ENCODE assay signal across 21 cellular contexts in genomic region chr11:64655901-64656601, GRCh38.
DNase-seq lines count a peak whose midpoint lies in the region; ATAC-seq and TF ChIP-seq lines count a peak whose summit lies in the region.
"Had no signal": no experiment of that assay in that cellular context is flagged by ENCODE, and none has a peak within 500 bp of the region (broad histone marks: within the 10 kb centered on the region; RNA-seq: fewer than 3 reads in every experiment).

No MANE protein-coding gene starts in this region.

- 43% methylated on average over 5 of the region's 8 CpGs for WGBS in right lobe of liver (ENCODE audit: insufficient coverage, low coverage, low lambda C conversion rate, missing lambda C conversion rate)

- no peaks in the 10 kb centered on the region for H3K36me3 ChIP-seq in right lobe of liver
- H3K36me3 ChIP-seq: brain microvascular endothelial cell, esophagus squamous epithelium, tibial nerve had no signal

- peaks cover 0 to 41% (median 4%) of the 10 kb centered on the region in 4 donors for H3K4me1 ChIP-seq in right lobe of liver

- no peak overlapping the region for H3K4me3 Mint-ChIP-seq in dendritic cell treated with granulocyte-macrophage colony-stimulating factor and Interleukin-4, amounts not matched to agents 40 ng/mL and 50 ng/mL, for 4 days
- no peak overlapping the region for H3K4me3 Mint-ChIP-seq in activated CD4-positive, alpha-beta memory T cell treated with anti-CD3 and anti-CD28 coated beads, Interleukin-2, amount 10 ng/mL, durations not matched to agents 7 days and 5 days
- H3K4me3 Mint-ChIP-seq: activated naive CD8-positive, alpha-beta T cell treated with anti-CD3 and anti-CD28 coated beads, Interleukin-2, amount 10 ng/mL, durations not matched to agents 7 days and 5 days; nephron; T-cell had no signal

- POLR2A ChIA-PET in activated CD4-positive, alpha-beta memory T cell treated with anti-CD3 and anti-CD28 coated beads, Interleukin-2, amount 10 ng/mL, durations not matched to agents 7 days and 5 days (lab: Charles Lee), result no interaction called here

- H3K27me3 Mint-ChIP-seq in dendritic cell treated with granulocyte-macrophage colony-stimulating factor and Interleukin-4, amounts not matched to agents 40 ng/mL and 50 ng/mL, for 4 days, result no peaks in the 10 kb centered on the region
- H3K27me3 Mint-ChIP-seq in activated CD4-positive, alpha-beta memory T cell treated with anti-CD3 and anti-CD28 coated beads, Interleukin-2, amount 10 ng/mL, durations not matched to agents 7 days and 5 days, result no peaks in the 10 kb centered on the region

- H3K36me3 Mint-ChIP-seq in dendritic cell treated with granulocyte-macrophage colony-stimulating factor and Interleukin-4, amounts not matched to agents 40 ng/mL and 50 ng/mL, for 4 days (ENCODE audit: low read depth), result no peaks in the 10 kb centered on the region
- H3K36me3 Mint-ChIP-seq in activated CD4-positive, alpha-beta memory T cell treated with anti-CD3 and anti-CD28 coated beads, Interleukin-2, amount 10 ng/mL, durations not matched to agents 7 days and 5 days (ENCODE audit: low read depth), result no peaks in the 10 kb centered on the region
- H3K36me3 Mint-ChIP-seq: activated naive CD8-positive, alpha-beta T cell treated with anti-CD3 and anti-CD28 coated beads, Interleukin-2, amount 10 ng/mL, durations not matched to agents 7 days and 5 days; T-cell had no signal

- TF ChIP-seq CTCF in AG10803 (conservative IDR thresholded peaks at IDR 0.05; ENCODE audit: low read length) (no peak), right lobe of liver (IDR thresholded peaks at IDR 0.05) (no peak)

- peak in 3 of 4 donors; percentile 8 to 65 (median 60) for ATAC-seq in right lobe of liver
- ATAC-seq: T-cell had no signal

- peaks cover 66% of the 10 kb centered on the region for H3K4me1 Mint-ChIP-seq in dendritic cell treated with granulocyte-macrophage colony-stimulating factor and Interleukin-4, amounts not matched to agents 40 ng/mL and 50 ng/mL, for 4 days (ENCODE audit: low read depth)
- peaks cover 6% of the 10 kb centered on the region for H3K4me1 Mint-ChIP-seq in activated CD4-positive, alpha-beta memory T cell treated with anti-CD3 and anti-CD28 coated beads, Interleukin-2, amount 10 ng/mL, durations not matched to agents 7 days and 5 days

- H3K27me3 ChIP-seq in right lobe of liver, result no peaks in the 10 kb centered on the region
- H3K27me3 ChIP-seq: brain microvascular endothelial cell, tibial nerve had no signal

- H3K4me3 ChIP-seq in AG10803 (ENCODE audit: low read length) (no peak overlapping the region), right lobe of liver (no peak overlapping the region)
- H3K4me3 ChIP-seq: esophagus squamous epithelium, tibial nerve had no signal

- DNase-seq in AG10803 (ENCODE audit: low read depth) (peak; percentile 69), LHCN-M2 (ENCODE audit: low read depth) (peak; percentile 44), right lobe of liver (no peak), SKM-1 treated with dmso at 0.1 percent for 144 hours (lab: John Stamatoyannopoulos, UW; ENCODE audit: unreplicated experiment) (no peak), mesenteric fat pad (ENCODE audit: low spot score) (no peak), retina (no peak)
- no peak for DNase-seq in activated CD4-positive, alpha-beta memory T cell treated with anti-CD3 and anti-CD28 coated beads, Interleukin-2, amount 10 ng/mL, durations not matched to agents 7 days and 5 days
- DNase-seq: activated CD8-positive, alpha-beta memory T cell treated with anti-CD3 and anti-CD28 coated beads for 24 hours; activated naive CD8-positive, alpha-beta T cell treated with anti-CD3 and anti-CD28 coated beads, Interleukin-2, amount 10 ng/mL, durations not matched to agents 7 days and 5 days; brain microvascular endothelial cell; esophagus squamous epithelium; hippocampal formation; NCI-H2029; NCI-H446 treated with DMSO at 0.1 percent for 48 hours; Right ventricle myocardium superior; stimulated activated CD4-positive, alpha-beta T cell treated with anti-CD3 and anti-CD28 coated beads, Interleukin-15, amount 100 ng/mL, for 24 hours; stimulated activated naive CD4-positive, alpha-beta T cell; T-cell had no signal

- intact Hi-C loops in dendritic cell treated with granulocyte-macrophage colony-stimulating factor and Interleukin-4, amounts not matched to agents 40 ng/mL and 50 ng/mL, for 4 days (cut with micrococcal nuclease), result loop anchor here (10.0 kb wide), 1 partner anchor 301 kb away; the partner anchor contains the start of gene RPS6KA4
- intact Hi-C loops in right lobe of liver (cut with DNase I), result no loop called here

- H3K9me3 Mint-ChIP-seq in dendritic cell treated with granulocyte-macrophage colony-stimulating factor and Interleukin-4, amounts not matched to agents 40 ng/mL and 50 ng/mL, for 4 days, result no peaks in the 10 kb centered on the region
- H3K9me3 Mint-ChIP-seq in activated CD4-positive, alpha-beta memory T cell treated with anti-CD3 and anti-CD28 coated beads, Interleukin-2, amount 10 ng/mL, durations not matched to agents 7 days and 5 days, result no peaks in the 10 kb centered on the region
- H3K9me3 Mint-ChIP-seq: activated naive CD8-positive, alpha-beta T cell treated with anti-CD3 and anti-CD28 coated beads, Interleukin-2, amount 10 ng/mL, durations not matched to agents 7 days and 5 days; nephron; T-cell had no signal

- H3K27ac Mint-ChIP-seq in dendritic cell treated with granulocyte-macrophage colony-stimulating factor and Interleukin-4, amounts not matched to agents 40 ng/mL and 50 ng/mL, for 4 days, result peak overlapping the region; percentile 5
- no peak overlapping the region for H3K27ac Mint-ChIP-seq in activated CD4-positive, alpha-beta memory T cell treated with anti-CD3 and anti-CD28 coated beads, Interleukin-2, amount 10 ng/mL, durations not matched to agents 7 days and 5 days
- H3K27ac Mint-ChIP-seq: activated naive CD8-positive, alpha-beta T cell treated with anti-CD3 and anti-CD28 coated beads, Interleukin-2, amount 10 ng/mL, durations not matched to agents 7 days and 5 days; T-cell had no signal

- CTCF ChIA-PET in activated CD4-positive, alpha-beta memory T cell treated with anti-CD3 and anti-CD28 coated beads, Interleukin-2, amount 10 ng/mL, durations not matched to agents 7 days and 5 days (lab: Charles Lee), result no interaction called here

- H3K27ac ChIP-seq in right lobe of liver, result peak overlapping the region in 1 of 3 donors; percentile 71
- H3K27ac ChIP-seq: brain microvascular endothelial cell had no signal

- TF ChIP-seq POLR2A in right lobe of liver (IDR thresholded peaks at IDR 0.05), result no peak

- no peaks in the 10 kb centered on the region for H3K9me3 ChIP-seq in right lobe of liver
- H3K9me3 ChIP-seq: esophagus squamous epithelium, tibial nerve had no signal

Comparison
In these comparisons a context has a peak if more than half of its experiments do, and no peak if none do; other contexts are left out.
1. DNase-seq: peak in AG10803 (single experiment) and LHCN-M2 (single experiment); none in right lobe of liver (0 of 3), activated CD4-positive, alpha-beta memory T cell treated with anti-CD3 and anti-CD28 coated beads, Interleukin-2, amount 10 ng/mL, durations not matched to agents 7 days and 5 days (single experiment), SKM-1 treated with dmso at 0.1 percent for 144 hours (single experiment), mesenteric fat pad (single experiment) and retina (single experiment).